ENCODE assay signal across 20 cellular contexts in the genomic region with DNA sequence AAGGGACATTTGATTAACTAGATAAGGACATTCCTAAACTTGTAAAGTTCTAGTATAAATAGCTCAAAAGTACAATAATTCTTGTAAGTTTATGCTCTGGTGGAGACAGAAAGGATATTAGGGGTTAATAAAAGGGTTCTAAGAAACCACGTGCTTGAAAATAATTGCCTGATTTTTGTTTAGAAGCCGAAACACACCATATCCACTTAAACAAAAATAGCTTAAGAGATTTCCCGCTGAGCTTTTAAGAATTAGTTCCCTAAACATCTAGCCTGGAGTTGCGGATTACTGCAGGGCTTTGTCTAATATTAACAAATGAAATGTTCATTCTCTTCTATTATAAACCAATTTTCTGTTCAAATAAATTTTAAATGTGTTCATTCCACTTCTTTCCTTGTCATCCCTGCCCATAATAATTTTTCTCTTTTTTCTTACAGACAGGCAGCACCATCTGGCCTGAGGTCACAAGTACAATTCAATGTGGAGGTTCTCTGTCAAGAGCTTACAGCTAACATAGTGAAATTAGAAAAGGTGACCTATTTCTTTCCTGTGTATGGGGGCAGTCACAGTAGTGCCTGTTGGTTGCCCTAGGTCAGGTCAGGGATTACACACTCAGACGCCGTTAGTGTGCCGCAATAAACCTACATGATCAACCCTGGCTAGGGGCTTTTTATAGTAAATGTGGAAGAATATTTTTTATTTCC.
DNase-seq lines count a peak whose midpoint lies in the region; ATAC-seq, FAIRE-seq and TF ChIP-seq lines count a peak whose summit lies in the region.
"Had no signal": no experiment of that assay in that cellular context is flagged by ENCODE, and none has a peak within 500 bp of the region (broad histone marks: within the 10 kb centered on the region; RNA-seq: fewer than 3 reads in every experiment).

No MANE protein-coding gene starts in this region.

- H3K4me3 ChIP-seq in dorsolateral prefrontal cortex (peak overlapping the region in 1 of 59 donors; percentile 20), prostate gland (no peak overlapping the region), colonic mucosa (no peak overlapping the region)
- H3K4me3 ChIP-seq: spleen had no signal

- H3K27ac ChIP-seq in dorsolateral prefrontal cortex, result peak overlapping the region; percentile 1 to 91 (median 78)
- peak overlapping the region; percentile 28 to 62 for H3K27ac ChIP-seq in prostate gland
- no peak overlapping the region for H3K27ac ChIP-seq in colonic mucosa

- H3K9ac ChIP-seq in colonic mucosa (ENCODE audit: low read depth in 2 of 2, low read length in 2 of 2), result no peak overlapping the region

- FAIRE-seq in D721Med (lab: Jason Lieb, UNC), result peak; percentile 82
- FAIRE-seq: colon had no signal

- no peaks in the 10 kb centered on the region for H3K4me1 Mint-ChIP-seq in stimulated activated effector memory CD8-positive, alpha-beta T cell treated with anti-CD3 and anti-CD28 coated beads, Interleukin-12 subunit alpha, Interleukin-12 subunit beta, amount 100 ng/mL, for 72 hours
- H3K4me1 Mint-ChIP-seq: activated CD4-positive, alpha-beta T cell treated with anti-CD3 and anti-CD28 coated beads, Interleukin-2, amount 10 ng/mL, durations not matched to agents 7 days and 5 days; activated naive CD8-positive, alpha-beta T cell treated with anti-CD3 and anti-CD28 coated beads for 36 hours had no signal

- 53% methylated on average over 7 of the region's 7 CpGs for WGBS in prostate gland

- no peaks in the 10 kb centered on the region for H3K9me3 ChIP-seq in prostate gland
- H3K9me3 ChIP-seq in colonic mucosa, result no peaks in the 10 kb centered on the region
- H3K9me3 ChIP-seq: spleen had no signal

- peaks cover 0 to 27% of the 10 kb centered on the region in 2 donors for H3K36me3 ChIP-seq in prostate gland
- peaks cover 12% of the 10 kb centered on the region for H3K36me3 ChIP-seq in colonic mucosa

- intact Hi-C loops in dorsolateral prefrontal cortex (cut with DNase I), result no loop called here
- intact Hi-C loops in prostate gland (cut with DNase I), result loop anchor here (5.0 kb wide), 1 partner anchor 66 kb away; a partner anchor contains a TSS
- intact Hi-C loops in colonic mucosa (cut with DNase I), result no loop called here

- H3K36me3 Mint-ChIP-seq in stimulated activated effector memory CD8-positive, alpha-beta T cell treated with anti-CD3 and anti-CD28 coated beads, Interleukin-12 subunit alpha, Interleukin-12 subunit beta, amount 100 ng/mL, for 72 hours, result peaks cover 81% of the 10 kb centered on the region

- no peak overlapping the region for H3K4me3 Mint-ChIP-seq in stimulated activated effector memory CD8-positive, alpha-beta T cell treated with anti-CD3 and anti-CD28 coated beads, Interleukin-12 subunit alpha, Interleukin-12 subunit beta, amount 100 ng/mL, for 72 hours
- H3K4me3 Mint-ChIP-seq: activated CD4-positive, alpha-beta T cell treated with anti-CD3 and anti-CD28 coated beads, Interleukin-2, amount 10 ng/mL, durations not matched to agents 7 days and 5 days; activated naive CD8-positive, alpha-beta T cell treated with anti-CD3 and anti-CD28 coated beads for 36 hours; activated T-cell treated with anti-CD3 and anti-CD28 coated beads, Interleukin-2, amount 50 U/mL, for 24 hours had no signal

- H3K4me1 ChIP-seq in prostate gland (replicated peaks) (no peaks in the 10 kb centered on the region), colonic mucosa (no peaks in the 10 kb centered on the region)
- H3K4me1 ChIP-seq: spleen had no signal

- no peak overlapping the region for H3K27ac Mint-ChIP-seq in stimulated activated effector memory CD8-positive, alpha-beta T cell treated with anti-CD3 and anti-CD28 coated beads, Interleukin-12 subunit alpha, Interleukin-12 subunit beta, amount 100 ng/mL, for 72 hours
- H3K27ac Mint-ChIP-seq: activated CD4-positive, alpha-beta T cell treated with anti-CD3 and anti-CD28 coated beads, Interleukin-2, amount 10 ng/mL, durations not matched to agents 7 days and 5 days; activated naive CD8-positive, alpha-beta T cell treated with anti-CD3 and anti-CD28 coated beads for 36 hours had no signal

- ATAC-seq in stimulated activated effector memory CD8-positive, alpha-beta T cell treated with anti-CD3 and anti-CD28 coated beads, Interleukin-12 subunit alpha, Interleukin-12 subunit beta, amount 100 ng/mL, for 72 hours, result no peak
- ATAC-seq in omental fat pad (ENCODE audit: low FRiP score), result no peak

- TF ChIP-seq CTCF in D721Med (IDR thresholded peaks at IDR 0.05; ENCODE audit: insufficient read depth, missing control alignments), result no peak
- TF ChIP-seq CTCF in dorsolateral prefrontal cortex (IDR thresholded peaks at IDR 0.05 in 54 of 56, conservative IDR thresholded peaks at IDR 0.05 in 2 of 56; ENCODE audit: low read depth in 1 of 56, partially characterized antibody in 56 of 56), result no peak
- TF ChIP-seq CTCF in prostate gland (IDR thresholded peaks at IDR 0.05), result no peak
- no peak for TF ChIP-seq CTCF in colonic mucosa (IDR thresholded peaks at IDR 0.05)
- no peak for TF ChIP-seq CTCF in omental fat pad (IDR thresholded peaks at IDR 0.05)

- H3K27me3 ChIP-seq in dorsolateral prefrontal cortex, result no peaks in the 10 kb centered on the region
- no peaks in the 10 kb centered on the region for H3K27me3 ChIP-seq in prostate gland (replicated peaks; ENCODE audit: insufficient read depth)
- no peaks in the 10 kb centered on the region for H3K27me3 ChIP-seq in colonic mucosa
- H3K27me3 ChIP-seq: spleen had no signal

- TF ChIP-seq POLR2A in prostate gland (IDR thresholded peaks at IDR 0.05), result no peak

- no peaks in the 10 kb centered on the region for H3K9me3 Mint-ChIP-seq in stimulated activated effector memory CD8-positive, alpha-beta T cell treated with anti-CD3 and anti-CD28 coated beads, Interleukin-12 subunit alpha, Interleukin-12 subunit beta, amount 100 ng/mL, for 72 hours
- H3K9me3 Mint-ChIP-seq: activated CD4-positive, alpha-beta T cell treated with anti-CD3 and anti-CD28 coated beads, Interleukin-2, amount 10 ng/mL, durations not matched to agents 7 days and 5 days; activated naive CD8-positive, alpha-beta T cell treated with anti-CD3 and anti-CD28 coated beads for 36 hours; activated T-cell treated with anti-CD3 and anti-CD28 coated beads, Interleukin-2, amount 50 U/mL, for 24 hours had no signal

- DNase-seq in D721Med (ENCODE audit: insufficient read length, low spot score) (no peak), NCI-H2227 (lab: John Stamatoyannopoulos, UW; ENCODE audit: unreplicated experiment) (peak; percentile 79), dorsolateral prefrontal cortex (no peak), prostate gland (ENCODE audit: low spot score) (no peak), colonic mucosa (no peak), omental fat pad (ENCODE audit: low spot score) (no peak), globus pallidus (ENCODE audit: low spot score) (no peak)
- no peak for DNase-seq in stimulated activated effector memory CD8-positive, alpha-beta T cell treated with anti-CD3 and anti-CD28 coated beads, Interleukin-12 subunit alpha, Interleukin-12 subunit beta, amount 100 ng/mL, for 72 hours (ENCODE audit: low spot score in 2 of 2)
- DNase-seq: activated CD4-positive, alpha-beta T cell treated with anti-CD3 and anti-CD28 coated beads, Interleukin-2, amount 10 ng/mL, durations not matched to agents 7 days and 5 days; activated naive CD8-positive, alpha-beta T cell treated with anti-CD3 and anti-CD28 coated beads for 36 hours; activated T-cell treated with anti-CD3 and anti-CD28 coated beads, Interleukin-2, amount 50 U/mL, for 24 hours; GF-D8; KBM-7; NCI-H1048; NCI-H446 treated with DMSO at 0.1 percent for 48 hours; occipital lobe; OCI-M1; spleen; stimulated activated naive CD4-positive, alpha-beta T cell had no signal
